ENCODE assay signal across 29 cellular contexts in the genomic region with DNA sequence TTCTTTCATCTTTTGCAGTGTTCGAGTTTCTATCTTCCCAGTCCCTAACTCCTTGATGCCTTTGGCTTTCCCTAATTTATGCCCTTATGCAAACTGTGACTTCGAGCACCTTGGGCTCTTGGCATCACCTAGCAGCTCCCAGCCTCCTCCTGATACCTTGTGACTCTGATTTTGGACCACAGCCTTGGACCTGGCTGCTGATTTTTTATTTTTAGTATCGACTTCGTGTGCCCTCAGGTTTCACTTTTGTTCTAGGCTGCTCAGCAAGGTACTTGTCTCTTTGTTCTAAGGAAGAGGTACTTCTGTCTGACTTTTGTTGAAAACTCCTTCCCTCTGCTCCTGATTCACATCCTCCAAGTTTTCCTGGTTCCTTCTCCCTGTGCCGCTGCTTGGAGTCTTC.
DNase-seq lines count a peak whose midpoint lies in the region; ATAC-seq, FAIRE-seq and TF ChIP-seq lines count a peak whose summit lies in the region.
"Had no signal": no experiment of that assay in that cellular context is flagged by ENCODE, and none has a peak within 500 bp of the region (broad histone marks: within the 10 kb centered on the region; RNA-seq: fewer than 3 reads in every experiment).

No MANE protein-coding gene starts in this region.

- H3K36me3 ChIP-seq in HCT116 (ENCODE audit: control insufficient read depth in 1 of 2, insufficient read depth in 2 of 2, low read length in 2 of 2) = no peaks in the 10 kb centered on the region
- H3K36me3 ChIP-seq in RWPE2 (ENCODE audit: low read depth) = no peaks in the 10 kb centered on the region
- H3K36me3 ChIP-seq in keratinocyte (ENCODE audit: control insufficient read depth in 2 of 2, extremely low read depth in 1 of 2, insufficient read depth in 2 of 2, low read length in 2 of 2) = no peaks in the 10 kb centered on the region
- H3K36me3 ChIP-seq in CD4-positive, alpha-beta memory T cell (ENCODE audit: insufficient read depth, low read length) = no peaks in the 10 kb centered on the region
- H3K36me3 ChIP-seq: BLaER1, Peyer's patch, SJSA1, tibial nerve had no signal

- no peak for TF ChIP-seq RAD21 in HCT116 (IDR thresholded peaks at IDR 0.05; ENCODE audit: low read depth)

- peaks cover 22% of the 10 kb centered on the region for H3K4me1 Mint-ChIP-seq in Calu3 (ENCODE audit: low read depth, unreplicated experiment)
- no peaks in the 10 kb centered on the region for H3K4me1 Mint-ChIP-seq in CD4-positive, alpha-beta memory T cell
- H3K4me1 Mint-ChIP-seq: activated T-helper 17 cell treated with anti-CD3 and anti-CD28 coated beads, Interleukin-2, amount 50 U/mL, for 72 hours; natural killer cell; stimulated activated naive CD8-positive, alpha-beta T cell treated with anti-CD3 and anti-CD28 coated beads, Interleukin-15, amount 100 ng/mL, for 72 hours had no signal

- DNase-seq in Calu3 (no peak), HCT116 (ENCODE audit: low read depth, low spot score) (no peak), RWPE2 (ENCODE audit: low spot score) (no peak), keratinocyte (ENCODE audit: low read depth, low spot score) (no peak), NCI-H146 (lab: John Stamatoyannopoulos, UW) (no peak)
- DNase-seq in CD4-positive, alpha-beta memory T cell = no peak
- DNase-seq: activated CD4-positive, alpha-beta T cell treated with anti-CD3 and anti-CD28 coated beads, Interleukin-2, amount 50 U/mL, for 4 hours; activated naive CD4-positive, alpha-beta T cell treated with anti-CD3 and anti-CD28 coated beads, Interleukin-2, amount 50 U/mL, for 16 hours; COR-L47; cortex of kidney; DMS79 treated with DMSO at 0.1 percent for 48 hours; hippocampal formation; natural killer cell; NCI-H1048; NCI-H1694 treated with DMSO at 0.1 percent for 48 hours; NCI-H526; Peyer's patch; stimulated activated CD8-positive, alpha-beta memory T cell treated with anti-CD3 and anti-CD28 coated beads, Interleukin-4, amount 100 ng/mL, for 48 hours; stimulated activated naive CD8-positive, alpha-beta T cell treated with anti-CD3 and anti-CD28 coated beads, Interleukin-15, amount 100 ng/mL, for 72 hours; T-helper 1 cell had no signal

- H3K9ac ChIP-seq in HCT116 (ENCODE audit: low read length) (no peak overlapping the region), keratinocyte (ENCODE audit: control insufficient read depth, extremely low read depth, insufficient read depth, low read length) (peak overlapping the region; percentile 36)
- H3K9ac ChIP-seq: BLaER1 had no signal

- no peaks in the 10 kb centered on the region for H3K36me3 Mint-ChIP-seq in Calu3 (ENCODE audit: insufficient read depth, unreplicated experiment)
- H3K36me3 Mint-ChIP-seq in CD4-positive, alpha-beta memory T cell = no peaks in the 10 kb centered on the region
- H3K36me3 Mint-ChIP-seq: natural killer cell had no signal

- no peaks in the 10 kb centered on the region for H3K79me2 ChIP-seq in HCT116 (ENCODE audit: insufficient read depth, low read length)
- H3K79me2 ChIP-seq in keratinocyte (ENCODE audit: control insufficient read depth, insufficient read depth, low read length) = no peaks in the 10 kb centered on the region

- no peaks in the 10 kb centered on the region for H3K9me3 Mint-ChIP-seq in Calu3 (ENCODE audit: low read depth, unreplicated experiment)
- peaks cover 0 to 11% (median 0%) of the 10 kb centered on the region in 8 donors for H3K9me3 Mint-ChIP-seq in CD4-positive, alpha-beta memory T cell

- H2AFZ ChIP-seq in HCT116 (ENCODE audit: low read depth, low read length, poor library complexity, severe bottlenecking) (peak overlapping the region; percentile 81), keratinocyte (ENCODE audit: control insufficient read depth, low read length) (peak overlapping the region; percentile 48)

- intact Hi-C loops in Calu3 (cut with micrococcal nuclease; ENCODE audit: unreplicated experiment) (no loop called here), HCT116 (cut with micrococcal nuclease) (no loop called here)
- intact Hi-C loops in CD4-positive, alpha-beta memory T cell (cut with micrococcal nuclease) = no loop called here

- BruUV-seq in Calu3 (replicated peaks; lab: Mats Ljungman, UMichigan) (no TSS peak), HCT116 (replicated peaks; lab: Mats Ljungman, UMichigan) (no TSS peak)

- no peak for TF ChIP-seq POLR2A in HCT116 (IDR thresholded peaks at IDR 0.05; ENCODE audit: borderline replicate concordance, extremely low read depth, insufficient read depth, insufficient read length)

- H3K4me1 ChIP-seq in HCT116 (ENCODE audit: control insufficient read depth in 1 of 2, insufficient read depth in 2 of 2, low read length in 2 of 2) = peaks cover 8 to 18% of the 10 kb centered on the region in 2 experiments; a peak in 3 of 4 replicates
- H3K4me1 ChIP-seq in RWPE2 (ENCODE audit: insufficient read depth, poor library complexity, severe bottlenecking) = peaks cover 12% of the 10 kb centered on the region
- peaks cover 14% of the 10 kb centered on the region for H3K4me1 ChIP-seq in keratinocyte (ENCODE audit: control insufficient read depth, extremely low read depth, insufficient read depth, low read length)
- no peaks in the 10 kb centered on the region for H3K4me1 ChIP-seq in CD4-positive, alpha-beta memory T cell (ENCODE audit: insufficient read depth, low read length)
- H3K4me1 ChIP-seq: BLaER1, Peyer's patch, SJSA1, tibial nerve had no signal

- H3K9me3 ChIP-seq in HCT116 (ENCODE audit: control insufficient read depth in 1 of 2, insufficient read depth in 1 of 2, low read depth in 1 of 2, low read length in 2 of 2) (no peaks in the 10 kb centered on the region), RWPE2 (ENCODE audit: severe bottlenecking) (no peaks in the 10 kb centered on the region), keratinocyte (ENCODE audit: control insufficient read depth, low read depth, low read length) (no peaks in the 10 kb centered on the region)
- no peaks in the 10 kb centered on the region for H3K9me3 ChIP-seq in CD4-positive, alpha-beta memory T cell (ENCODE audit: control insufficient read depth in 1 of 2, low read length in 2 of 2)
- H3K9me3 ChIP-seq: BLaER1, Peyer's patch, SJSA1, tibial nerve had no signal

- H3K9me2 ChIP-seq in HCT116 (ENCODE audit: insufficient read depth) = no peaks in the 10 kb centered on the region

- TF ChIP-seq CTCF in Calu3 (IDR thresholded peaks at IDR 0.05; ENCODE audit: unreplicated experiment) = no peak
- no peak for TF ChIP-seq CTCF in HCT116 (IDR thresholded peaks at IDR 0.05 in 2 of 3, conservative IDR thresholded peaks at IDR 0.05 in 1 of 3; ENCODE audit: borderline replicate concordance in 1 of 3, insufficient read depth in 1 of 3, low read depth in 2 of 3, low read length in 2 of 3)
- no peak for TF ChIP-seq CTCF in RWPE2 (IDR thresholded peaks at IDR 0.05; ENCODE audit: poor library complexity, severe bottlenecking)
- no peak for TF ChIP-seq CTCF in keratinocyte (optimal IDR thresholded peaks at IDR 0.05 in 1 of 3, IDR thresholded peaks at IDR 0.05 in 1 of 3, conservative IDR thresholded peaks at IDR 0.05 in 1 of 3; ENCODE audit: extremely low read depth in 1 of 3, insufficient read depth in 2 of 3, low read length in 3 of 3)

- CTCF ChIA-PET in Calu3 (lab: Charles Lee) = no interaction called here
- CTCF ChIA-PET in HCT116 (lab: Charles Lee) = no interaction called here
- CTCF ChIA-PET in CD4-positive, alpha-beta memory T cell (lab: Charles Lee; ENCODE audit: partially characterized antibody) = no interaction called here

- H3K4me2 ChIP-seq in HCT116 (ENCODE audit: low read length) (peak overlapping the region; percentile 68), keratinocyte (ENCODE audit: control insufficient read depth, extremely low read depth, insufficient read depth, low read depth, low read length) (peak overlapping the region; percentile 81)
- H3K4me2 ChIP-seq: BLaER1 had no signal

- H3K27me3 Mint-ChIP-seq in Calu3 (ENCODE audit: unreplicated experiment) = peaks cover 7% of the 10 kb centered on the region
- H3K27me3 Mint-ChIP-seq in CD4-positive, alpha-beta memory T cell = peaks cover 8 to 14% of the 10 kb centered on the region in 2 donors

- H3K27me3 ChIP-seq in HCT116 (ENCODE audit: insufficient read depth, low read length) (no peaks in the 10 kb centered on the region), RWPE2 (ENCODE audit: insufficient read depth, poor library complexity, severe bottlenecking) (no peaks in the 10 kb centered on the region), keratinocyte (ENCODE audit: control insufficient read depth, extremely low read depth, insufficient read depth, low read length) (peaks cover under 1% of the 10 kb centered on the region)
- no peaks in the 10 kb centered on the region for H3K27me3 ChIP-seq in CD4-positive, alpha-beta memory T cell (ENCODE audit: insufficient read depth, low read length)
- H3K27me3 ChIP-seq: BLaER1, Peyer's patch, SJSA1, tibial nerve had no signal

- peak; percentile 69 for FAIRE-seq in keratinocyte (lab: Jason Lieb, UNC)
- FAIRE-seq: frontal cortex, GM18507, TTC549 had no signal

- H3K4me3 ChIP-seq in HCT116 (replicated peaks in 1 of 2; ENCODE audit: low read depth in 1 of 2, low read length in 2 of 2) = no peak overlapping the region
- no peak overlapping the region for H3K4me3 ChIP-seq in RWPE2 (ENCODE audit: severe bottlenecking)
- H3K4me3 ChIP-seq in keratinocyte (ENCODE audit: control insufficient read depth in 2 of 3, extremely low read depth in 1 of 3, insufficient read depth in 2 of 3, low read depth in 1 of 3, low read length in 3 of 3) = peak overlapping the region in 2 of 3 experiments; percentile 3 to 54
- H3K4me3 ChIP-seq in CD4-positive, alpha-beta memory T cell (ENCODE audit: low read length in 2 of 2) = no peak overlapping the region
- H3K4me3 ChIP-seq: BLaER1, Peyer's patch, SJSA1, tibial nerve had no signal

- H3K27ac ChIP-seq in HCT116 (ENCODE audit: low read depth, low read length) (no peak overlapping the region), RWPE2 (ENCODE audit: poor library complexity, severe bottlenecking) (peak overlapping the region; percentile 8), keratinocyte (ENCODE audit: control insufficient read depth, insufficient read depth, low read length) (peak overlapping the region; percentile 64)
- H3K27ac ChIP-seq in CD4-positive, alpha-beta memory T cell (ENCODE audit: low read depth, low read length) = no peak overlapping the region
- H3K27ac ChIP-seq: BLaER1, HL-60, Peyer's patch, SJSA1, tibial nerve had no signal

- peak overlapping the region; percentile 19 for H3K4me3 Mint-ChIP-seq in Calu3 (ENCODE audit: low read depth, unreplicated experiment)
- no peak overlapping the region for H3K4me3 Mint-ChIP-seq in CD4-positive, alpha-beta memory T cell
- H3K4me3 Mint-ChIP-seq: activated T-helper 17 cell treated with anti-CD3 and anti-CD28 coated beads, Interleukin-2, amount 50 U/mL, for 72 hours; natural killer cell; stimulated activated naive CD8-positive, alpha-beta T cell treated with anti-CD3 and anti-CD28 coated beads, Interleukin-15, amount 100 ng/mL, for 72 hours had no signal

- H3K9me1 ChIP-seq in keratinocyte (ENCODE audit: control insufficient read depth, extremely low read depth, insufficient read depth, low read length) = no peaks in the 10 kb centered on the region

- POLR2A ChIA-PET in HCT116 (lab: Charles Lee) = interaction anchor here (1.3 kb wide), 1 partner anchor 17 kb away, joined by 6 read pairs; no protein-coding TSS in a partner anchor
- POLR2A ChIA-PET in CD4-positive, alpha-beta memory T cell (lab: Charles Lee; ENCODE audit: partially characterized antibody) = no interaction called here

- H4K20me1 ChIP-seq in HCT116 (ENCODE audit: insufficient read depth) (no peaks in the 10 kb centered on the region), keratinocyte (ENCODE audit: control insufficient read depth, extremely low read depth, insufficient read depth, low read length) (no peaks in the 10 kb centered on the region)
- H4K20me1 ChIP-seq: BLaER1 had no signal

- ATAC-seq in HCT116 (peak; percentile 2; the same call in 1 of the 2 replicates), RWPE2 (ENCODE audit: low read depth) (no peak), GM19397 (IDR thresholded peaks at IDR 0.05; ENCODE audit: unreplicated experiment) (no peak)
- ATAC-seq: natural killer cell; stimulated activated naive CD8-positive, alpha-beta T cell treated with anti-CD3 and anti-CD28 coated beads, Interleukin-15, amount 100 ng/mL, for 72 hours had no signal

- peak overlapping the region; percentile 2 for H3K27ac Mint-ChIP-seq in Calu3 (ENCODE audit: unreplicated experiment)
- no peak overlapping the region for H3K27ac Mint-ChIP-seq in CD4-positive, alpha-beta memory T cell
- H3K27ac Mint-ChIP-seq: activated T-helper 17 cell treated with anti-CD3 and anti-CD28 coated beads, Interleukin-2, amount 50 U/mL, for 72 hours; natural killer cell; stimulated activated naive CD8-positive, alpha-beta T cell treated with anti-CD3 and anti-CD28 coated beads, Interleukin-15, amount 100 ng/mL, for 72 hours had no signal

- RAD21 ChIA-PET in HCT116 (lab: Charles Lee; ENCODE audit: low non-redundant PET in 1 of 2, low total read pairs in 2 of 2, uncharacterized antibody in 2 of 2, unreplicated experiment in 2 of 2) = no interaction called here

- dilution Hi-C loops in keratinocyte (cut with MboI; ENCODE audit: extremely low pct_ligation_motif_present, low sequenced_read_pairs) = no loop called here

Comparison
In these comparisons a context has a peak if more than half of its experiments do, and no peak if none do; other contexts are left out.
1. H3K27ac ChIP-seq: peak in RWPE2 (single experiment) and keratinocyte (single experiment); none in HCT116 (single experiment) and CD4-positive, alpha-beta memory T cell (single experiment).
2. H3K4me3 ChIP-seq: peak in keratinocyte (2 of 3); none in HCT116 (0 of 2), RWPE2 (single experiment) and CD4-positive, alpha-beta memory T cell (0 of 2).